Comparison of ENCODE assay signal across 25 cellular contexts in genomic region chr15:72760590-72761260, GRCh38.
"Had no signal": no experiment of that assay in that cellular context is flagged by ENCODE, and none has a peak within 500 bp of the region (broad histone marks: within the 10 kb centered on the region; RNA-seq: fewer than 3 reads in every experiment).

No MANE protein-coding gene starts in this region.

- H3K27ac ChIP-seq: esophagus muscularis mucosa, foreskin keratinocyte, gastroesophageal sphincter, heart left ventricle, hepatocyte, parathyroid adenoma, right lobe of liver, stomach, thyroid gland, vagina had no signal

- ATAC-seq: foreskin keratinocyte, gastroesophageal sphincter, heart left ventricle, left lobe of liver, natural killer cell, right lobe of liver had no signal

- H3K4me3 ChIP-seq: esophagus muscularis mucosa, gastroesophageal sphincter, heart left ventricle, hepatocyte, lung, right lobe of liver, smooth muscle cell, stomach, thyroid gland, vagina had no signal

- H3K4me1 ChIP-seq: foreskin keratinocyte, gastroesophageal sphincter, parathyroid adenoma, right lobe of liver, stomach, thyroid gland, vagina had no signal

- H3K27me3 Mint-ChIP-seq: memory B cell, progenitor cell of endocrine pancreas had no signal

- H3K9me3 Mint-ChIP-seq: memory B cell, natural killer cell had no signal

- DNase-seq: effector CD8-positive, alpha-beta T cell; foreskin keratinocyte; heart left ventricle; kidney; natural killer cell; occipital lobe; right lobe of liver; stimulated activated CD4-positive, alpha-beta T cell treated with anti-CD3 and anti-CD28 coated beads, Interleukin-12 subunit alpha, Interleukin-12 subunit beta, amount 100 ng/mL, for 4 hours; stimulated activated CD4-positive, alpha-beta T cell treated with anti-CD3 and anti-CD28 coated beads, Interleukin-1b, Interleukin-23, amount 100 ng/mL, for 48 hours; stimulated activated CD4-positive, alpha-beta T cell treated with anti-CD3 and anti-CD28 coated beads, Interleukin-4, amount 100 ng/mL, for 1 hour; stimulated activated CD8-positive, alpha-beta memory T cell treated with anti-CD3 and anti-CD28 coated beads, Interleukin-4, amount 100 ng/mL, for 48 hours; stimulated activated naive CD4-positive, alpha-beta T cell treated with Interleukin-2 at 50 U/mL for 16 hours; stomach; thyroid gland; trophoblast cell had no signal

- H3K27ac Mint-ChIP-seq: natural killer cell, progenitor cell of endocrine pancreas had no signal

- H3K4me3 Mint-ChIP-seq: memory B cell, natural killer cell had no signal

- H3K27me3 ChIP-seq: esophagus muscularis mucosa, foreskin keratinocyte, gastroesophageal sphincter, heart left ventricle, hepatocyte, right lobe of liver, stomach, thyroid gland, vagina had no signal

- H3K9me3 ChIP-seq: esophagus muscularis mucosa, gastroesophageal sphincter, heart left ventricle, right lobe of liver, stomach, thyroid gland, vagina had no signal
